In genomic region chr1:3261007-3261968, GRCh38 we compare ENCODE assay signal across 1 cellular context.
A peak's percentile ranks its signal among the peaks of the same experiment; 100 is the strongest.
TF ChIP-seq lines count a peak whose summit lies in the region.

No MANE protein-coding gene starts in this region.

TF ChIP-seq in HepG2, 621 proteins besides CTCF, POLR2A, EP300 and RAD21 (continued from another document and continues in another):
- peak; percentile 73 for TF ChIP-seq ZNF687 (CRISPR knock-in tag; IDR thresholded peaks at IDR 0.05)
- peak; percentile 20; the same call in 1 of the 2 replicates for TF ChIP-seq SAP130 (CRISPR knock-in tag; IDR thresholded peaks at IDR 0.05; ENCODE audit: low read depth)
- TF ChIP-seq FOXA1 (IDR thresholded peaks at IDR 0.05) = no peak
- peak; percentile 36 for TF ChIP-seq FOXA1 (CRISPR knock-in tag; IDR thresholded peaks at IDR 0.05)
- TF ChIP-seq RARA (CRISPR knock-in tag; IDR thresholded peaks at IDR 0.05) = 0 out of 2 replicates have a peak, but pooled peaks have one; percentile 6
- peak; percentile 39; the same call in 1 of the 2 replicates for TF ChIP-seq ZNF788 (CRISPR knock-in tag; IDR thresholded peaks at IDR 0.05; ENCODE audit: borderline replicate concordance)
- TF ChIP-seq HDAC1 (CRISPR knock-in tag; IDR thresholded peaks at IDR 0.05) = no peak
- TF ChIP-seq GLI4 (CRISPR knock-in tag; IDR thresholded peaks at IDR 0.05; ENCODE audit: borderline replicate concordance) = no peak
- 0 out of 2 replicates have a peak, but pooled peaks have one; percentile 18 for TF ChIP-seq ZZZ3 (CRISPR knock-in tag; IDR thresholded peaks at IDR 0.05; ENCODE audit: borderline replicate concordance)
- TF ChIP-seq ZNF549 (CRISPR knock-in tag; IDR thresholded peaks at IDR 0.05) = no peak
- no peak for TF ChIP-seq MAFK (conservative IDR thresholded peaks at IDR 0.05 in 1 of 2, IDR thresholded peaks at IDR 0.05 in 1 of 2; ENCODE audit: low read length in 2 of 2)
- no peak; the same call in 1 of the 2 replicates for TF ChIP-seq TBX2 (CRISPR knock-in tag; IDR thresholded peaks at IDR 0.05; ENCODE audit: borderline replicate concordance)
- TF ChIP-seq ZNF460 (CRISPR knock-in tag; IDR thresholded peaks at IDR 0.05; ENCODE audit: borderline replicate concordance) = no peak
- no peak for TF ChIP-seq ZNF225 (CRISPR knock-in tag; IDR thresholded peaks at IDR 0.05)
- TF ChIP-seq ZBTB7B (CRISPR knock-in tag; IDR thresholded peaks at IDR 0.05) = peak; percentile 38; the same call in 1 of the 2 replicates
- TF ChIP-seq ATF7 (IDR thresholded peaks at IDR 0.05) = no peak
- TF ChIP-seq ATF7 (CRISPR knock-in tag; IDR thresholded peaks at IDR 0.05) = peak; percentile 70; the same call in 1 of the 2 replicates
- no peak for TF ChIP-seq SP1 (IDR thresholded peaks at IDR 0.05)
- no peak for TF ChIP-seq SP1 (CRISPR knock-in tag; IDR thresholded peaks at IDR 0.05)
- no peak for TF ChIP-seq HOXA5 (CRISPR knock-in tag; IDR thresholded peaks at IDR 0.05)
- peak; percentile 39; the same call in 1 of the 2 replicates for TF ChIP-seq HOXA3 (CRISPR knock-in tag; IDR thresholded peaks at IDR 0.05)
- TF ChIP-seq TCF7L2 (IDR thresholded peaks at IDR 0.05; ENCODE audit: low read depth, low read length) = no peak
- 0 out of 2 replicates have a peak, but pooled peaks have one; percentile 5 for TF ChIP-seq STAG1 (CRISPR knock-in tag; IDR thresholded peaks at IDR 0.05)
- TF ChIP-seq ARHGAP35 (CRISPR knock-in tag; IDR thresholded peaks at IDR 0.05; ENCODE audit: borderline replicate concordance) = no peak
- no peak for TF ChIP-seq ZBTB3 (CRISPR knock-in tag; IDR thresholded peaks at IDR 0.05; ENCODE audit: borderline replicate concordance, low read depth)
- TF ChIP-seq ZNF280D (CRISPR knock-in tag; IDR thresholded peaks at IDR 0.05) = no peak
- TF ChIP-seq ZFX (CRISPR knock-in tag; IDR thresholded peaks at IDR 0.05; ENCODE audit: low read depth) = peak; percentile 51
- no peak for TF ChIP-seq HIVEP1 (CRISPR knock-in tag; IDR thresholded peaks at IDR 0.05)
- no peak for TF ChIP-seq ARID4A (CRISPR knock-in tag; IDR thresholded peaks at IDR 0.05; ENCODE audit: borderline replicate concordance)
- TF ChIP-seq SIX1 (CRISPR knock-in tag; IDR thresholded peaks at IDR 0.05; ENCODE audit: borderline replicate concordance) = no peak
- TF ChIP-seq PHF21A (CRISPR knock-in tag; IDR thresholded peaks at IDR 0.05) = peak; percentile 60
- peak; percentile 90 for TF ChIP-seq ZNF7 (CRISPR knock-in tag; IDR thresholded peaks at IDR 0.05)
- 0 out of 2 replicates have a peak, but pooled peaks have one; percentile 15 for TF ChIP-seq DZIP1 (CRISPR knock-in tag; IDR thresholded peaks at IDR 0.05)
- no peak for TF ChIP-seq ZNF672 (CRISPR knock-in tag; IDR thresholded peaks at IDR 0.05)
- no peak for TF ChIP-seq XBP1 (CRISPR knock-in tag; IDR thresholded peaks at IDR 0.05)
- no peak for TF ChIP-seq CC2D1A (CRISPR knock-in tag; IDR thresholded peaks at IDR 0.05)
- no peak for TF ChIP-seq ZNF644 (CRISPR knock-in tag; IDR thresholded peaks at IDR 0.05; ENCODE audit: low read depth)
- no peak for TF ChIP-seq POLR2AphosphoS2 (IDR thresholded peaks at IDR 0.05; ENCODE audit: low read depth, low read length)
- no peak for TF ChIP-seq ADNP (CRISPR knock-in tag; IDR thresholded peaks at IDR 0.05)
- TF ChIP-seq CBX2 (IDR thresholded peaks at IDR 0.05; ENCODE audit: low read depth, low read length) = no peak
- TF ChIP-seq CBX2 (CRISPR knock-in tag; IDR thresholded peaks at IDR 0.05; ENCODE audit: low read depth) = no peak
- no peak for TF ChIP-seq ZFP90 (CRISPR knock-in tag; IDR thresholded peaks at IDR 0.05; ENCODE audit: borderline replicate concordance)
- peak; percentile 15; the same call in 1 of the 2 replicates for TF ChIP-seq ZFY (CRISPR knock-in tag; IDR thresholded peaks at IDR 0.05)
- 0 out of 2 replicates have a peak, but pooled peaks have one; percentile 11 for TF ChIP-seq PATZ1 (CRISPR knock-in tag; IDR thresholded peaks at IDR 0.05)
- TF ChIP-seq CEBPG (CRISPR knock-in tag; IDR thresholded peaks at IDR 0.05) = 0 out of 2 replicates have a peak, but pooled peaks have one; percentile 16
- peak; percentile 27; the same call in 1 of the 2 replicates for TF ChIP-seq PAXIP1 (CRISPR knock-in tag; conservative IDR thresholded peaks at IDR 0.05)
- 0 out of 2 replicates have a peak, but pooled peaks have one; percentile 45 for TF ChIP-seq MYC (CRISPR knock-in tag; IDR thresholded peaks at IDR 0.05; ENCODE audit: borderline replicate concordance)
